Comparison of ENCODE assay signal across 10 cellular contexts in genomic region chr15:67083135-67083766, GRCh38. TPM values are rescaled to one million over a fixed set of nuclear protein-coding genes. Genes with fewer than 3 reads are reported as not detected.
DNase-seq lines count a peak whose midpoint lies in the region; ATAC-seq and TF ChIP-seq lines count a peak whose summit lies in the region.
"Had no signal": no experiment of that assay in that cellular context is flagged by ENCODE, and none has a peak within 500 bp of the region (broad histone marks: within the 10 kb centered on the region; RNA-seq: fewer than 3 reads in every experiment).

No MANE protein-coding gene starts in this region.

- H2AFZ ChIP-seq in Karpas-422 (ENCODE audit: low read length): no peak overlapping the region

- peak overlapping the region; percentile 53 for H3K4me3 Mint-ChIP-seq in activated naive CD8-positive, alpha-beta T cell treated with anti-CD3 and anti-CD28 coated beads for 36 hours
- H3K4me3 Mint-ChIP-seq in naive B cell: peak overlapping the region; percentile 77 to 95 (median 88)

- peak in 1 of 2 donors; percentile 9 for ATAC-seq in naive B cell (ENCODE audit: low read depth in 2 of 2)
- ATAC-seq in GM18517 (IDR thresholded peaks at IDR 0.05; ENCODE audit: unreplicated experiment): no peak
- ATAC-seq: left lobe of liver had no signal

- H3K4me1 Mint-ChIP-seq in activated naive CD8-positive, alpha-beta T cell treated with anti-CD3 and anti-CD28 coated beads for 36 hours: peaks cover 89% of the 10 kb centered on the region
- peaks cover 85 to 99% (median 92%) of the 10 kb centered on the region in 3 donors for H3K4me1 Mint-ChIP-seq in naive B cell

- H3K27ac ChIP-seq in Karpas-422 (ENCODE audit: low read length) (no peak overlapping the region), coronary artery (no peak overlapping the region)

- peak overlapping the region; percentile 52 for H3K4me2 ChIP-seq in Karpas-422 (ENCODE audit: low read depth, low read length, poor library complexity, severe bottlenecking)

- no peaks in the 10 kb centered on the region for H3K9me2 ChIP-seq in Karpas-422 (replicated peaks; ENCODE audit: insufficient read depth, low read length)

- peaks cover 2% of the 10 kb centered on the region for H3K9me3 Mint-ChIP-seq in activated naive CD8-positive, alpha-beta T cell treated with anti-CD3 and anti-CD28 coated beads for 36 hours
- H3K9me3 Mint-ChIP-seq in naive B cell: peaks cover 0 to 4% (median 0%) of the 10 kb centered on the region in 7 donors

- peaks cover 42% of the 10 kb centered on the region for H4K20me1 ChIP-seq in Karpas-422 (ENCODE audit: insufficient read depth, low read depth, low read length)

- DNase-seq in CD1c-positive myeloid dendritic cell (ENCODE audit: extremely low spot score) (peak; percentile 55), Karpas-422 (no peak), naive B cell (peak; percentile 55), coronary artery (ENCODE audit: low spot score) (no peak), NCI-H1694 (lab: John Stamatoyannopoulos, UW) (no peak)
- no peak for DNase-seq in activated naive CD8-positive, alpha-beta T cell treated with anti-CD3 and anti-CD28 coated beads for 36 hours
- no peak for DNase-seq in stimulated activated CD4-positive, alpha-beta T cell treated with anti-CD3 and anti-CD28 coated beads, Interleukin-1b, Interleukin-23, amount 100 ng/mL, for 48 hours
- DNase-seq: stimulated activated CD4-positive, alpha-beta T cell treated with anti-CD3 and anti-CD28 coated beads, Interleukin-15, amount 100 ng/mL, for 24 hours had no signal

- no peaks in the 10 kb centered on the region for H3K9me3 ChIP-seq in Karpas-422 (ENCODE audit: low read length)

- H3K36me3 Mint-ChIP-seq in activated naive CD8-positive, alpha-beta T cell treated with anti-CD3 and anti-CD28 coated beads for 36 hours: peaks cover 49% of the 10 kb centered on the region
- H3K36me3 Mint-ChIP-seq in naive B cell: peaks cover 0 to 4% of the 10 kb centered on the region in 2 donors

- peak overlapping the region; percentile 85 for H3K27ac Mint-ChIP-seq in activated naive CD8-positive, alpha-beta T cell treated with anti-CD3 and anti-CD28 coated beads for 36 hours
- H3K27ac Mint-ChIP-seq in naive B cell: peak overlapping the region in 5 of 6 donors; percentile 98 to 99 (median 98)

- no peaks in the 10 kb centered on the region for H3K27me3 Mint-ChIP-seq in activated naive CD8-positive, alpha-beta T cell treated with anti-CD3 and anti-CD28 coated beads for 36 hours
- H3K27me3 Mint-ChIP-seq in naive B cell: no peaks in the 10 kb centered on the region

- no peak for TF ChIP-seq CTCF in coronary artery (IDR thresholded peaks at IDR 0.05)

- H3K79me2 ChIP-seq in Karpas-422 (ENCODE audit: low read length): no peaks in the 10 kb centered on the region

- H3K4me1 ChIP-seq in Karpas-422 (ENCODE audit: low read length): peaks cover 88% of the 10 kb centered on the region

- peak overlapping the region; percentile 17 for H3K9ac ChIP-seq in Karpas-422 (ENCODE audit: low read length)

- no peaks in the 10 kb centered on the region; the same call in 1 of the 2 replicates for H3K36me3 ChIP-seq in Karpas-422 (ENCODE audit: insufficient read depth, low read length)

- peaks cover 4% of the 10 kb centered on the region; the same call in 1 of the 2 replicates for H3K27me3 ChIP-seq in Karpas-422 (ENCODE audit: low read length)

- no peak overlapping the region for H3K4me3 ChIP-seq in Karpas-422 (ENCODE audit: low read length)
- H3K4me3 ChIP-seq in coronary artery: no peak overlapping the region

RNA-seq across cellular contexts. Expression of gene SMAD3, which starts 17.8 kb away (rescaled TPM):
- total RNA-seq in Karpas-422 (2014; rRNA removed; shearing (Covaris generic); ENCODE audit: low replicate concordance): 12.8 and 27.7 TPM in 2 replicates
- total RNA-seq in activated naive CD8-positive, alpha-beta T cell treated with anti-CD3 and anti-CD28 coated beads for 36 hours: 10 to 100 TPM; 15.7 to 16.4 TPM
- polyA plus RNA-seq in naive B cell (ENCODE audit: low read depth in 6 of 6): 10 to 100 TPM; 34.7 to 68.7 (median 38.0) TPM

Comparison
In these comparisons a context has a peak if more than half of its experiments do, and no peak if none do; other contexts are left out.
1. DNase-seq: peak in CD1c-positive myeloid dendritic cell (single experiment) and naive B cell (single experiment); none in Karpas-422 (single experiment), activated naive CD8-positive, alpha-beta T cell treated with anti-CD3 and anti-CD28 coated beads for 36 hours (single experiment), coronary artery (single experiment), stimulated activated CD4-positive, alpha-beta T cell treated with anti-CD3 and anti-CD28 coated beads, Interleukin-1b, Interleukin-23, amount 100 ng/mL, for 48 hours (single experiment) and NCI-H1694 (single experiment).